Comparison of ENCODE assay signal across 9 cellular contexts in the genomic region with DNA sequence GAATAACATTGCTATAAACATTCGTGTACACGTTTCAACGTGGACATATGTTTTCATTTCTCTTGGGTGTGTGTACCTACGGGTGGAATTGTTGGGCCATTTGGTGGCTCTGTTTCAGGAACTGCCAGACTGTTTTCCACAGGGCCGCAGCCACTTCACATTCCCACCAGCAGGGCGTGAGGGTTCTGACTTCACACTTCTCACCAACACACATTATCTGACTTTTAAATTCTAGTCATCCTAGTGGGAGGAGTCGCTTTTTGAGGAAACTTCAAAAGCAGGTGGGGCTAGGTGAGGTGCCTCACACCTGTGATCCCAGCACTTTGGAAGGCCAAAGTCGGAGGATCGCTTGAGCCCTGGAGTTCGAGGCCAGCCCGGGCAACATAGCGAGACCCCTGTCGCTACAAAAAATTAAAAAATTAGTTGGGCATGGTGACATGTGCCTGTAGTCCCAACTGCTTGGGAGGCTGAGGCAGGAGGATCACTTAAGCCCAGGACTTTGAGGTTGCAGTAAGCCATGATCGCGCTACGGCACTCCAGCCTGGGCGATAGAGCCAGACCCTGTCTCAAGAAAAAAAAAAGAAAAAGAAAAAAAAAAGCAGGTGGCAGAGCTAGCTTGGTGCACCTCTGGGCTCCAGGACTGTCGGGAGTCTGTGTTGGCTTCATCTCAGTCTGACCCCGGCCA. TPM values are rescaled to one million over a fixed set of nuclear protein-coding genes. Genes with fewer than 3 reads are reported as not detected.
A peak's percentile ranks its signal among the peaks of the same experiment; 100 is the strongest.
DNase-seq lines count a peak whose midpoint lies in the region; TF ChIP-seq lines count a peak whose summit lies in the region.
"Had no signal": no experiment of that assay in that cellular context is flagged by ENCODE, and none has a peak within 500 bp of the region (broad histone marks: within the 10 kb centered on the region; RNA-seq: fewer than 3 reads in every experiment).

No MANE protein-coding gene starts in this region.

- no peak overlapping the region for H3K4me2 ChIP-seq in DOHH2 (ENCODE audit: low read length)

- no peak overlapping the region for H3K4me3 Mint-ChIP-seq in activated T-cell treated with anti-CD3 and anti-CD28 coated beads, Interleukin-2, amount 50 U/mL, for 24 hours

- H3K4me1 Mint-ChIP-seq in activated T-cell treated with anti-CD3 and anti-CD28 coated beads, Interleukin-2, amount 50 U/mL, for 24 hours (ENCODE audit: low read depth) = no peaks in the 10 kb centered on the region

- no peaks in the 10 kb centered on the region for H3K79me2 ChIP-seq in DOHH2 (ENCODE audit: control insufficient read depth, low read length)

- H3K36me3 Mint-ChIP-seq in activated T-cell treated with anti-CD3 and anti-CD28 coated beads, Interleukin-2, amount 50 U/mL, for 24 hours (ENCODE audit: low read depth) = no peaks in the 10 kb centered on the region

- TF ChIP-seq CTCF in DOHH2 (IDR thresholded peaks at IDR 0.05; ENCODE audit: low read depth, low read length, poor library complexity, severe bottlenecking) = peak; percentile 27
- TF ChIP-seq CTCF in brain microvascular endothelial cell (IDR thresholded peaks at IDR 0.05; ENCODE audit: low read depth, low read length, missing control alignments) = peak; percentile 79

- H3K36me3 ChIP-seq in DOHH2 (ENCODE audit: control insufficient read depth, low read length) = no peaks in the 10 kb centered on the region
- no peaks in the 10 kb centered on the region for H3K36me3 ChIP-seq in brain microvascular endothelial cell (replicated peaks)

- DNase-seq in KBM-7 (peak; percentile 44), brain microvascular endothelial cell (peak; percentile 37), myocyte (ENCODE audit: low read depth) (peak; percentile 27), NOMO-1 (lab: John Stamatoyannopoulos, UW; ENCODE audit: unreplicated experiment in 2 of 2) (no peak), NCI-H526 treated with DMSO at 0.1 percent for 48 hours (lab: John Stamatoyannopoulos, UW) (no peak), NOMO-1 treated with dmso at 0.1 percent for 144 hours (lab: John Stamatoyannopoulos, UW; ENCODE audit: unreplicated experiment) (no peak)
- no peak for DNase-seq in activated T-cell treated with anti-CD3 and anti-CD28 coated beads, Interleukin-2, amount 50 U/mL, for 24 hours

- no peaks in the 10 kb centered on the region for H3F3A ChIP-seq in DOHH2 (ENCODE audit: control insufficient read depth, insufficient read depth)

- no peaks in the 10 kb centered on the region for H3K9me3 ChIP-seq in DOHH2 (ENCODE audit: control insufficient read depth, insufficient read depth, low read length)

- no peaks in the 10 kb centered on the region; the same call in 1 of the 2 replicates for H4K20me1 ChIP-seq in DOHH2 (ENCODE audit: control insufficient read depth, insufficient read depth, low read depth, low read length)

- no peaks in the 10 kb centered on the region for H3K4me1 ChIP-seq in DOHH2 (ENCODE audit: control insufficient read depth, low read length)

- no peaks in the 10 kb centered on the region for H3K9me2 ChIP-seq in DOHH2 (replicated peaks; ENCODE audit: control insufficient read depth, low read length)

- H3K27ac ChIP-seq in DOHH2 (ENCODE audit: low read depth, low read length) = no peak overlapping the region
- no peak overlapping the region for H3K27ac ChIP-seq in brain microvascular endothelial cell

- H3K4me3 ChIP-seq in DOHH2 (ENCODE audit: low read length) = no peak overlapping the region
- no peak overlapping the region for H3K4me3 ChIP-seq in brain microvascular endothelial cell (ENCODE audit: low read depth, low read length)

- no peak overlapping the region for H3K27ac Mint-ChIP-seq in activated T-cell treated with anti-CD3 and anti-CD28 coated beads, Interleukin-2, amount 50 U/mL, for 24 hours

- peaks cover 2% of the 10 kb centered on the region; the same call in 1 of the 2 replicates for H3K27me3 ChIP-seq in DOHH2 (ENCODE audit: control insufficient read depth, low read length)
- peaks cover 21% of the 10 kb centered on the region for H3K27me3 ChIP-seq in brain microvascular endothelial cell (replicated peaks)

- peaks cover 57% of the 10 kb centered on the region for H3K27me3 Mint-ChIP-seq in activated T-cell treated with anti-CD3 and anti-CD28 coated beads, Interleukin-2, amount 50 U/mL, for 24 hours

- no peaks in the 10 kb centered on the region for H3K9me3 Mint-ChIP-seq in activated T-cell treated with anti-CD3 and anti-CD28 coated beads, Interleukin-2, amount 50 U/mL, for 24 hours

- in situ Hi-C loops in KBM-7 (cut with MboI; ENCODE audit: low pct_unique_long_range_greater_than_20kb, low sequenced_read_pairs) (no loop called here), brain microvascular endothelial cell (cut with HindIII; ENCODE audit: low pct_ligation_motif_present, low sequenced_read_pairs) (no loop called here)

RNA-seq across cellular contexts. Expression of a gene that starts 28.5 kb away (rescaled TPM):
- total RNA-seq in myocyte = 47.9 and 50.0 TPM in 2 replicates
- polyA plus RNA-seq in myocyte (2012) = 70.8 TPM

RNA-seq across cellular contexts. Expression of a gene that starts 45.3 kb away (rescaled TPM):
- total RNA-seq in myocyte = not detected in 2 replicates
- not detected for polyA plus RNA-seq in myocyte (2012)
- polyA plus RNA-seq: esophagus had no signal

RNA-seq across cellular contexts. Expression of a gene that starts 45.5 kb away (rescaled TPM):
- total RNA-seq in myocyte = 0.16 and 1.0 TPM in 2 replicates
- 0.42 TPM for polyA plus RNA-seq in myocyte (2012)
- polyA plus RNA-seq: esophagus had no signal

Comparison
In these comparisons a context has a peak if more than half of its experiments do, and no peak if none do; other contexts are left out.
1. DNase-seq: peak in KBM-7 (single experiment), brain microvascular endothelial cell (single experiment) and myocyte (single experiment); none in NOMO-1 (0 of 2), NCI-H526 treated with DMSO at 0.1 percent for 48 hours (single experiment), NOMO-1 treated with dmso at 0.1 percent for 144 hours (single experiment) and activated T-cell treated with anti-CD3 and anti-CD28 coated beads, Interleukin-2, amount 50 U/mL, for 24 hours (single experiment).